In genomic region chr2:148992448-148992847, GRCh38 we compare ENCODE assay signal across 28 cellular contexts. TPM values are rescaled to one million over a fixed set of nuclear protein-coding genes. Genes with fewer than 3 reads are reported as not detected.
"Had no signal": no experiment of that assay in that cellular context is flagged by ENCODE, and none has a peak within 500 bp of the region (broad histone marks: within the 10 kb centered on the region; RNA-seq: fewer than 3 reads in every experiment).

No MANE protein-coding gene starts in this region.

- FAIRE-seq: urothelium cell line had no signal

- H3K27me3 ChIP-seq: stomach, suprapubic skin, testis, thyroid gland, tibial artery, tibial nerve, transverse colon, upper lobe of left lung, upper lobe of right lung, uterus, vagina had no signal

- H3K9me3 ChIP-seq: stomach, suprapubic skin, testis, thoracic aorta, thyroid gland, tibial artery, tibial nerve, transverse colon, upper lobe of left lung, upper lobe of right lung, uterus, vagina had no signal

- H3K36me3 ChIP-seq: stomach, suprapubic skin, thoracic aorta, thyroid gland, tibial artery, tibial nerve, transverse colon, upper lobe of left lung, upper lobe of right lung, uterus, vagina had no signal

- H3K27ac ChIP-seq: stomach, suprapubic skin, testis, thoracic aorta, thyroid gland, tibial artery, tibial nerve, transverse colon, upper lobe of left lung, upper lobe of right lung, uterus, vagina had no signal

- DNase-seq: stimulated activated CD4-positive, alpha-beta T cell treated with anti-CD3 and anti-CD28 coated beads, Interleukin-2, amount 100 ng/mL, for 48 hours; stimulated activated CD4-positive, alpha-beta T cell treated with anti-CD3 and anti-CD28 coated beads, Interleukin-4, amount 100 ng/mL, for 1 hour; stimulated activated CD4-positive, alpha-beta T cell treated with anti-CD3 and anti-CD28 coated beads, Interleukin-4, amount 100 ng/mL, for 24 hours; stimulated activated CD4-positive, alpha-beta T cell treated with anti-CD3 and anti-CD28 coated beads, Interleukin-4, amount 100 ng/mL, for 4 hours; stimulated activated CD8-positive, alpha-beta memory T cell treated with anti-CD3 and anti-CD28 coated beads, Interleukin-4, amount 100 ng/mL, for 48 hours; stimulated activated naive B cell treated with anti-CD40 and anti-IgM and Interleukin-4, amounts not matched to agents 10 μg/mL and 1 μg/mL and 100 μg/mL, for 72 hours; stimulated activated naive CD4-positive, alpha-beta T cell; stimulated activated naive CD4-positive, alpha-beta T cell treated with Interleukin-2 at 50 U/mL for 16 hours; stimulated activated naive CD8-positive, alpha-beta T cell treated with anti-CD3 and anti-CD28 coated beads, Interleukin-15, amount 100 ng/mL, for 72 hours; stimulated activated naive CD8-positive, alpha-beta T cell treated with anti-CD3 and anti-CD28 coated beads, Interleukin-15, Interleukin-2, amounts not matched to agents 100 U/mL and 50 U/mL, for 24 hours; stomach; substantia nigra; testis; thyroid gland; tibial artery; transverse colon; trophoblast cell; upper lobe of left lung; upper lobe of right lung; uterus had no signal

- ATAC-seq: stimulated activated effector memory CD8-positive, alpha-beta T cell treated with anti-CD3 and anti-CD28 coated beads, Interleukin-12 subunit alpha, Interleukin-12 subunit beta, amount 100 ng/mL, for 72 hours; stimulated activated memory B cell treated with anti-CD40 and anti-IgM and Interleukin-4, amounts not matched to agents 10 μg/mL and 1 μg/mL and 100 μg/mL, for 72 hours; stimulated activated naive B cell treated with anti-CD40 and anti-IgM and Interleukin-4, amounts not matched to agents 10 μg/mL and 1 μg/mL and 100 μg/mL, for 72 hours; stimulated activated naive CD8-positive, alpha-beta T cell treated with anti-CD3 and anti-CD28 coated beads, Interleukin-15, amount 100 ng/mL, for 72 hours; stimulated activated naive CD8-positive, alpha-beta T cell treated with anti-CD3 and anti-CD28 coated beads, Interleukin-15, Interleukin-2, amounts not matched to agents 100 U/mL and 50 U/mL, for 24 hours; upper lobe of right lung had no signal

- H3K4me1 ChIP-seq: stomach, suprapubic skin, testis, thyroid gland, tibial artery, tibial nerve, transverse colon, upper lobe of left lung, upper lobe of right lung, uterus, vagina had no signal

- H3K4me3 ChIP-seq: stomach, suprapubic skin, testis, thoracic aorta, thyroid gland, tibial artery, tibial nerve, transverse colon, upper lobe of left lung, upper lobe of right lung, uterus, vagina had no signal

RNA-seq across cellular contexts. Expression of gene LYPD6B, which starts 46.1 kb away (rescaled TPM):
- total RNA-seq: subcutaneous adipose tissue, thoracic aorta, tibial nerve had no signal
